8 cellular contexts compared by ENCODE assay signal in the genomic region with DNA sequence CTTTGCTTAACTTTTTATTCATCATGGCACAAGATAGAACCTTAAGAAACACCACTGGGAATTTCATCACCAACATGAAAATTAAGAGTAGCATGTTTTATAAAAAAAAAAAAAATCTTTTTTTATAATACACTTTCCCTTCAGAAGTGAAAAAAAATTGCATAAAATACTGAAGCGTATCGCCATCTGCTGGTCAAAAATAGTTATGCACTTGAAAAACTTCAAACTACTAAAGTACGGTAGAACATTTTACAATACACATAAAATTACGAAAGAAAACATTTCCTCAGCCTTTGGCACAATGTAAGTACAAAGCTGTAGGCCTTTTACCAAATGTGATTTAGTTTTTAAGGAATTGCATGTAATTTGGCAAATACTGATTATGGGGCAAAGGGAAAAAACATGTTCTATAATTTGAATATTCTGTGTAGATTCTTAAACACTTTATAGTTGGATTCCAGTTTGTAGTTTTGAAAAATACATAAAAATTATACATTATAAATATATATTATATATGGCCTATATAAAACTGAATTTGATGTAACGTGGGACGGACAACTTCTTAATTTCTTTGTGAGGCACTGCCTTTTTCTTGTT. TPM values are rescaled to one million over a fixed set of nuclear protein-coding genes. Genes with fewer than 3 reads are reported as not detected.
DNase-seq lines count a peak whose midpoint lies in the region; ATAC-seq and TF ChIP-seq lines count a peak whose summit lies in the region.

No MANE protein-coding gene starts in this region.

- DNase-seq in natural killer cell (no peak), fibroblast of gingiva (ENCODE audit: low read depth) (peak; percentile 81), skeletal muscle cell (ENCODE audit: low read depth) (peak; percentile 10)
- no peak for DNase-seq in natural killer cell treated with Interleukin-12 subunit alpha and Interleukin-12 subunit beta and Interleukin-15 and Interleukin-18, amount 100 ng/mL, for 72 hours (ENCODE audit: low spot score)
- no peak for DNase-seq in activated T-cell treated with anti-CD3 and anti-CD28 coated beads, Interleukin-2, amount 50 U/mL, for 24 hours

- no peaks in the 10 kb centered on the region for H3K79me2 ChIP-seq in OCI-LY1 (ENCODE audit: insufficient read depth, low read length)

- H3F3A ChIP-seq in OCI-LY1 (ENCODE audit: insufficient read depth, low read length), result no peaks in the 10 kb centered on the region

- H4K20me1 ChIP-seq in OCI-LY1 (ENCODE audit: insufficient read depth, low read length), result no peaks in the 10 kb centered on the region

- H3K9me2 ChIP-seq in OCI-LY1 (ENCODE audit: low read depth, low read length), result no peaks in the 10 kb centered on the region

- no peak overlapping the region for H3K4me2 ChIP-seq in OCI-LY1 (ENCODE audit: low read length)

- H2AFZ ChIP-seq in OCI-LY1 (ENCODE audit: low read length), result no peak overlapping the region

- H3K9me3 Mint-ChIP-seq in natural killer cell, result no peaks in the 10 kb centered on the region
- no peaks in the 10 kb centered on the region for H3K9me3 Mint-ChIP-seq in natural killer cell treated with Interleukin-12 subunit alpha and Interleukin-12 subunit beta and Interleukin-15 and Interleukin-18, amount 100 ng/mL, for 72 hours
- H3K9me3 Mint-ChIP-seq in activated T-cell treated with anti-CD3 and anti-CD28 coated beads, Interleukin-2, amount 50 U/mL, for 24 hours, result no peaks in the 10 kb centered on the region

- no peaks in the 10 kb centered on the region for H3K36me3 Mint-ChIP-seq in natural killer cell
- H3K36me3 Mint-ChIP-seq in natural killer cell treated with Interleukin-12 subunit alpha and Interleukin-12 subunit beta and Interleukin-15 and Interleukin-18, amount 100 ng/mL, for 72 hours, result no peaks in the 10 kb centered on the region
- H3K36me3 Mint-ChIP-seq in activated T-cell treated with anti-CD3 and anti-CD28 coated beads, Interleukin-2, amount 50 U/mL, for 24 hours (ENCODE audit: low read depth), result no peaks in the 10 kb centered on the region

- no peak overlapping the region for H3K9ac ChIP-seq in OCI-LY1 (ENCODE audit: low read length)

- no peaks in the 10 kb centered on the region for H3K36me3 ChIP-seq in OCI-LY1 (ENCODE audit: insufficient read depth, low read length)

- H3K27me3 ChIP-seq in OCI-LY1 (ENCODE audit: insufficient read depth, low read length), result no peaks in the 10 kb centered on the region

- no peaks in the 10 kb centered on the region for H3K4me1 ChIP-seq in OCI-LY1 (ENCODE audit: insufficient read depth, low read length, severe bottlenecking)

- peaks cover 0 to 9% of the 10 kb centered on the region in 2 donors for H3K27me3 Mint-ChIP-seq in natural killer cell (ENCODE audit: low read depth in 2 of 2)
- peaks cover 0 to 8% of the 10 kb centered on the region in 2 donors for H3K27me3 Mint-ChIP-seq in natural killer cell treated with Interleukin-12 subunit alpha and Interleukin-12 subunit beta and Interleukin-15 and Interleukin-18, amount 100 ng/mL, for 72 hours
- H3K27me3 Mint-ChIP-seq in activated T-cell treated with anti-CD3 and anti-CD28 coated beads, Interleukin-2, amount 50 U/mL, for 24 hours, result peaks cover 38% of the 10 kb centered on the region

- no peak overlapping the region for H3K4me3 Mint-ChIP-seq in natural killer cell
- no peak overlapping the region for H3K4me3 Mint-ChIP-seq in natural killer cell treated with Interleukin-12 subunit alpha and Interleukin-12 subunit beta and Interleukin-15 and Interleukin-18, amount 100 ng/mL, for 72 hours
- H3K4me3 Mint-ChIP-seq in activated T-cell treated with anti-CD3 and anti-CD28 coated beads, Interleukin-2, amount 50 U/mL, for 24 hours, result no peak overlapping the region

- peak; percentile 70 for TF ChIP-seq CTCF in natural killer cell (IDR thresholded peaks at IDR 0.05)
- TF ChIP-seq CTCF in OCI-LY1 (IDR thresholded peaks at IDR 0.05; ENCODE audit: low read length), result peak; percentile 37; the same call in 1 of the 2 replicates

- no peaks in the 10 kb centered on the region for H3K9me3 ChIP-seq in OCI-LY1 (ENCODE audit: low read length)

- H3K4me3 ChIP-seq in OCI-LY1 (ENCODE audit: low read depth, low read length, poor library complexity, severe bottlenecking) (no peak overlapping the region), skeletal muscle cell (ENCODE audit: low read depth, low read length) (no peak overlapping the region)

- ATAC-seq in natural killer cell, result no peak
- no peak for ATAC-seq in natural killer cell treated with Interleukin-12 subunit alpha and Interleukin-12 subunit beta and Interleukin-15 and Interleukin-18, amount 100 ng/mL, for 72 hours
- no peak for ATAC-seq in GM21619 (IDR thresholded peaks at IDR 0.05; ENCODE audit: unreplicated experiment)
- ATAC-seq in HG03521 (IDR thresholded peaks at IDR 0.05; ENCODE audit: unreplicated experiment), result no peak

- H3K4me1 Mint-ChIP-seq in natural killer cell, result no peaks in the 10 kb centered on the region
- H3K4me1 Mint-ChIP-seq in natural killer cell treated with Interleukin-12 subunit alpha and Interleukin-12 subunit beta and Interleukin-15 and Interleukin-18, amount 100 ng/mL, for 72 hours (ENCODE audit: low read depth in 2 of 2), result no peaks in the 10 kb centered on the region
- no peaks in the 10 kb centered on the region for H3K4me1 Mint-ChIP-seq in activated T-cell treated with anti-CD3 and anti-CD28 coated beads, Interleukin-2, amount 50 U/mL, for 24 hours (ENCODE audit: low read depth)

- H3K27ac ChIP-seq in OCI-LY1 (ENCODE audit: low read depth, low read length, poor library complexity, severe bottlenecking), result no peak overlapping the region

- no peak overlapping the region for H3K27ac Mint-ChIP-seq in natural killer cell
- H3K27ac Mint-ChIP-seq in natural killer cell treated with Interleukin-12 subunit alpha and Interleukin-12 subunit beta and Interleukin-15 and Interleukin-18, amount 100 ng/mL, for 72 hours, result no peak overlapping the region
- H3K27ac Mint-ChIP-seq in activated T-cell treated with anti-CD3 and anti-CD28 coated beads, Interleukin-2, amount 50 U/mL, for 24 hours, result no peak overlapping the region

- intact Hi-C loops in natural killer cell (cut with micrococcal nuclease), result loop anchor here (1.0 to 10.0 kb wide), 2 partner anchors 413 to 948 kb away; no protein-coding TSS in a partner anchor

RNA-seq across cellular contexts. Expression of a gene that starts 26.5 kb away (rescaled TPM):
- total RNA-seq in natural killer cell, result 1 to 10 TPM; 6.4 to 9.0 (median 7.1) TPM
- total RNA-seq in natural killer cell treated with Interleukin-12 subunit alpha and Interleukin-12 subunit beta and Interleukin-15 and Interleukin-18, amount 100 ng/mL, for 72 hours, result 10 to 100 TPM; 26.9 to 30.9 TPM

Comparison
In these comparisons a context has a peak if more than half of its experiments do, and no peak if none do; other contexts are left out.
1. DNase-seq: peak in fibroblast of gingiva (single experiment) and skeletal muscle cell (single experiment); none in natural killer cell (single experiment), natural killer cell treated with Interleukin-12 subunit alpha and Interleukin-12 subunit beta and Interleukin-15 and Interleukin-18, amount 100 ng/mL, for 72 hours (single experiment) and activated T-cell treated with anti-CD3 and anti-CD28 coated beads, Interleukin-2, amount 50 U/mL, for 24 hours (single experiment).